12 cellular contexts compared by ENCODE assay signal in the genomic region with DNA sequence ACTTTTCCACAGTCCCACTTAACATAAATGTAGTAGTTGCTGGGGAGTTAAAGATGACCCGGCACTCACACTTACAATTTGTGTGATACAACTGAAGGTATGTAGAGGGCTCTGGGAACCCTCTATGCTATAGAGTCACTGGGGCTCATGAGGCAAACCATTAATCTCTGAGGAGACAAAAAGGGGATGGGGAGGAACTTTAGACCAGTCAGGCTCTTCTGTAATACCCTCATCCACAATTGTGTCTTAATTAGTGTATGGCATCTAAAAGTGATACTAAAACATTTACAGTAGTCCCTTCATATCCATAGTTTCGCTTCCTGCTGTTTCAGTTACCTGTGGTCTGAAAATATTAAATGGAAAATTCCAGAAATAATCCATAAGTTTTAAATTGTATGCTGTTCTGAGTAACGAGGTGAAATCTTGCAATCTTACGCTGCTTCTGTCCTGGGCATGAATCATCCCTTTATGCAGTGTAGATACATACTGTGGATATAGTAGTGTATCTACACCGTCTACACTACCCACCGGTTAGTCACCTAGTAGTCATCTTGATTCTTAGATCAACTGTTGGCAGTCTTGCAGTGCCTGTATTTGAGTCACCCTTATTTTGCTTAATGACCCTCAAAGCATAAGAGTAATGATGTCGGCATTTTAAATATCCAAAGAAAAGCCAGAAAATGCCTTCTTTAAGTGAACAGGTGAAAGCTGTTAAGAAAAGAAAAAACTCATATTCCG. TPM values are rescaled to one million over a fixed set of nuclear protein-coding genes. Genes with fewer than 3 reads are reported as not detected.
DNase-seq lines count a peak whose midpoint lies in the region; ATAC-seq, FAIRE-seq and TF ChIP-seq lines count a peak whose summit lies in the region.
"Had no signal": no experiment of that assay in that cellular context is flagged by ENCODE, and none has a peak within 500 bp of the region (broad histone marks: within the 10 kb centered on the region; RNA-seq: fewer than 3 reads in every experiment).

No MANE protein-coding gene starts in this region.

- H3K27me3 Mint-ChIP-seq in Calu3 (ENCODE audit: unreplicated experiment), result no peaks in the 10 kb centered on the region
- H3K27me3 Mint-ChIP-seq: activated CD4-positive, alpha-beta T cell treated with anti-CD3 and anti-CD28 coated beads, Interleukin-2, amount 10 ng/mL, durations not matched to agents 7 days and 5 days had no signal

- peaks cover 19% of the 10 kb centered on the region for H3K4me1 ChIP-seq in SJSA1 (replicated peaks)

- H3K36me3 Mint-ChIP-seq in Calu3 (ENCODE audit: insufficient read depth, unreplicated experiment), result no peaks in the 10 kb centered on the region

- H3K27me3 ChIP-seq in SJSA1 (replicated peaks), result no peaks in the 10 kb centered on the region

- ATAC-seq in GM18867 (IDR thresholded peaks at IDR 0.05; ENCODE audit: unreplicated experiment), result no peak
- no peak for ATAC-seq in HG03565 (IDR thresholded peaks at IDR 0.05; ENCODE audit: unreplicated experiment)
- ATAC-seq: left ventricle myocardium superior had no signal

- H3K9me3 Mint-ChIP-seq in Calu3 (ENCODE audit: low read depth, unreplicated experiment), result no peaks in the 10 kb centered on the region
- H3K9me3 Mint-ChIP-seq: activated CD4-positive, alpha-beta T cell treated with anti-CD3 and anti-CD28 coated beads, Interleukin-2, amount 10 ng/mL, durations not matched to agents 7 days and 5 days had no signal

- peak overlapping the region; percentile 67 for H3K27ac Mint-ChIP-seq in Calu3 (ENCODE audit: unreplicated experiment)
- H3K27ac Mint-ChIP-seq: activated CD4-positive, alpha-beta T cell treated with anti-CD3 and anti-CD28 coated beads, Interleukin-2, amount 10 ng/mL, durations not matched to agents 7 days and 5 days had no signal

- H3K4me3 Mint-ChIP-seq in Calu3 (ENCODE audit: low read depth, unreplicated experiment), result no peak overlapping the region
- H3K4me3 Mint-ChIP-seq: activated CD4-positive, alpha-beta T cell treated with anti-CD3 and anti-CD28 coated beads, Interleukin-2, amount 10 ng/mL, durations not matched to agents 7 days and 5 days had no signal

- H3K27ac ChIP-seq in SJSA1, result peak overlapping the region; percentile 62

- no TSS peak for BruUV-seq in Calu3 (replicated peaks; lab: Mats Ljungman, UMichigan)

- FAIRE-seq in A204.1 (lab: Jason Lieb, UNC), result peak; percentile 89

- H3K36me3 ChIP-seq in SJSA1, result no peaks in the 10 kb centered on the region

- intact Hi-C loops in Calu3 (cut with micrococcal nuclease; ENCODE audit: unreplicated experiment), result no loop called here

- no peaks in the 10 kb centered on the region for H3K4me1 Mint-ChIP-seq in Calu3 (ENCODE audit: low read depth, unreplicated experiment)

- H3K4me3 ChIP-seq in SJSA1, result no peak overlapping the region
- H3K4me3 ChIP-seq in fibroblast of mammary gland (ENCODE audit: control insufficient read depth, low read depth, low read length), result no peak overlapping the region

- CTCF ChIA-PET in Calu3 (lab: Charles Lee), result interaction anchor here (0.7 kb wide), 1 partner anchor 12 kb away, joined by 3 read pairs; the partner anchor contains the start of gene CBL

- DNase-seq in Calu3 (no peak), SJSA1 (ENCODE audit: low read depth in 1 of 2, low spot score in 2 of 2) (peak in 1 of 2 experiments; percentile 16), fibroblast of mammary gland (ENCODE audit: low read depth) (peak; percentile 99), pons (ENCODE audit: low spot score) (no peak), NK-92 (lab: John Stamatoyannopoulos, UW; ENCODE audit: unreplicated experiment) (no peak)
- DNase-seq: activated CD4-positive, alpha-beta T cell treated with anti-CD3 and anti-CD28 coated beads, Interleukin-2, amount 10 ng/mL, durations not matched to agents 7 days and 5 days; left ventricle myocardium superior; NCI-H69 had no signal

- H3K9me3 ChIP-seq in SJSA1 (replicated peaks), result no peaks in the 10 kb centered on the region

- TF ChIP-seq CTCF in Calu3 (IDR thresholded peaks at IDR 0.05; ENCODE audit: unreplicated experiment), result no peak
- no peak for TF ChIP-seq CTCF in fibroblast of mammary gland (conservative IDR thresholded peaks at IDR 0.05; ENCODE audit: control insufficient read depth, insufficient read depth, low read depth, low read length)

RNA-seq across cellular contexts. Expression of gene CBL, which starts 12.2 kb away (rescaled TPM):
- total RNA-seq in Calu3 (2022), result 14.2 and 15.9 TPM in 2 replicates
- total RNA-seq in SJSA1 (2014; rRNA removed; shearing (Covaris generic)), result 5.0 and 9.1 TPM in 2 replicates

RNA-seq across cellular contexts. Expression of gene NHERF4, which starts 33.0 kb away (rescaled TPM):
- 0.15 TPM in 1 of 2 replicates, not detected in the other for total RNA-seq in Calu3 (2022)
- not detected in 2 replicates for total RNA-seq in SJSA1 (2014; rRNA removed; shearing (Covaris generic))
- total RNA-seq: dermis microvascular lymphatic vessel endothelial cell had no signal

RNA-seq across cellular contexts. Expression of gene NLRX1, which starts 49.8 kb away (rescaled TPM):
- 5.5 and 6.7 TPM in 2 replicates for total RNA-seq in Calu3 (2022)
- total RNA-seq in SJSA1 (2014; rRNA removed; shearing (Covaris generic)), result 3.1 and 5.5 TPM in 2 replicates
